8 cellular contexts compared by ENCODE assay signal in genomic region chr1:43348343-43348808, GRCh38. TPM values are rescaled to one million over a fixed set of nuclear protein-coding genes. Genes with fewer than 3 reads are reported as not detected.
DNase-seq lines count a peak whose midpoint lies in the region; ATAC-seq lines count a peak whose summit lies in the region.

No MANE protein-coding gene starts in this region.

- no peaks in the 10 kb centered on the region for H3K9me3 ChIP-seq in MG63

- no peak for ATAC-seq in GM18873 (IDR thresholded peaks at IDR 0.05; ENCODE audit: low FRiP score, unreplicated experiment)

- peak overlapping the region; percentile 37 for H3K4me3 ChIP-seq in MG63

- no peaks in the 10 kb centered on the region for H3K36me3 ChIP-seq in MG63

- DNase-seq in AG08395 (ENCODE audit: low spot score) (peak; percentile 21), MG63 (no peak), iPS-NIHi11 (ENCODE audit: low spot score) (peak; percentile 55), substantia nigra (lab: John Stamatoyannopoulos, UW) (peak in 4 of 49 donors; percentile 34 to 57 (median 43)), 8988T (no peak)
- no peak for DNase-seq in activated effector memory CD4-positive, alpha-beta T cell treated with Interleukin-2 at 50 U/mL for 16 hours

- no peaks in the 10 kb centered on the region for H3K27me3 ChIP-seq in MG63

- H3K27ac ChIP-seq in angular gyrus (ENCODE audit: low read depth, low read length), result peak overlapping the region; percentile 84
- peak overlapping the region; percentile 66 for H3K27ac ChIP-seq in substantia nigra (ENCODE audit: low read depth, low read length, poor library complexity, severe bottlenecking)

RNA-seq across cellular contexts. Expression of gene CDC20, which starts 10.4 kb away (rescaled TPM):
- total RNA-seq in MG63 (2014; rRNA removed; shearing (Covaris generic); ENCODE audit: low replicate concordance), result 152 and 260 TPM in 2 replicates

RNA-seq across cellular contexts. Expression of gene MPL, which starts 10.8 kb away (rescaled TPM):
- not detected in 2 replicates for total RNA-seq in MG63 (2014; rRNA removed; shearing (Covaris generic); ENCODE audit: low replicate concordance)

RNA-seq across cellular contexts. Expression of gene ELOVL1, which starts 19.4 kb away (rescaled TPM):
- total RNA-seq in MG63 (2014; rRNA removed; shearing (Covaris generic); ENCODE audit: low replicate concordance), result 101 and 118 TPM in 2 replicates

RNA-seq across cellular contexts. Expression of gene MED8, which starts 41.2 kb away (rescaled TPM):
- total RNA-seq in MG63 (2014; rRNA removed; shearing (Covaris generic); ENCODE audit: low replicate concordance), result 51.1 and 60.4 TPM in 2 replicates

RNA-seq across cellular contexts. Expression of gene SZT2, which starts 41.3 kb away (rescaled TPM):
- total RNA-seq in MG63 (2014; rRNA removed; shearing (Covaris generic); ENCODE audit: low replicate concordance), result 2.5 and 4.9 TPM in 2 replicates

Comparison
In these comparisons a context has a peak if more than half of its experiments do, and no peak if none do; other contexts are left out.
1. DNase-seq: peak in AG08395 (single experiment) and iPS-NIHi11 (single experiment); none in MG63 (single experiment), 8988T (single experiment) and activated effector memory CD4-positive, alpha-beta T cell treated with Interleukin-2 at 50 U/mL for 16 hours (single experiment).